18 cellular contexts compared by ENCODE assay signal in the genomic region with DNA sequence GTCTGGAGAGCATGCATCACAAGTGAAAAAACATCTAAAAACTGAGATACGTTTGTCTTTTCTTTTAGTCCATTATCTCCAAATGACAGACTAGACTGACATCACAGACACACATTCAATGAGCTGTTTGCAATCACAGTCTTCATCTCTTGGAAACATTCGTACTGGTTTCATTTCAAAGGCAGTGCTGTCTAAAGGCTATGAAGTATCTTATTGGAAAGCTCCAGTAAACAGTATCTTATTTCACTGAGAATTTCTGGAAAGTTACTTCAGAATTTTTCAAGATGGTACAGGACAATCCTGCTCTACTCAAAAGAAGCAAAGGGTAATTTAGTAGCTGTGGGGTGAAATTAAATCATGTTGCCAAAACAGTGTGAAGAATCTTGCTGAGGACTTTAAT. TPM values are rescaled to one million over a fixed set of nuclear protein-coding genes. Genes with fewer than 3 reads are reported as not detected.
DNase-seq lines count a peak whose midpoint lies in the region; ATAC-seq and TF ChIP-seq lines count a peak whose summit lies in the region.
"Had no signal": no experiment of that assay in that cellular context is flagged by ENCODE, and none has a peak within 500 bp of the region (broad histone marks: within the 10 kb centered on the region; RNA-seq: fewer than 3 reads in every experiment).

No MANE protein-coding gene starts in this region.

- H3K4me1 Mint-ChIP-seq in endodermal cell: peaks cover 58% of the 10 kb centered on the region
- H3K4me1 Mint-ChIP-seq: B cell had no signal

- H3K27ac Mint-ChIP-seq in endodermal cell: no peak overlapping the region
- H3K27ac Mint-ChIP-seq: B cell; CD4-positive, alpha-beta T cell had no signal

- TF ChIP-seq POLR2A in gastrocnemius medialis (IDR thresholded peaks at IDR 0.05): no peak

- H3K4me3 ChIP-seq in adipocyte (ENCODE audit: low read length) (no peak overlapping the region), endodermal cell (ENCODE audit: low read length) (peak overlapping the region; percentile 4), gastrocnemius medialis (no peak overlapping the region)
- H3K4me3 ChIP-seq: HAP-1 had no signal

- WGBS in endodermal cell (ENCODE audit: insufficient coverage in 1 of 2, insufficient read length in 1 of 2), 2 experiments: 75 to 90% methylated on average over 2 of the region's 2 CpGs

- H3K36me3 Mint-ChIP-seq in endodermal cell (ENCODE audit: low read depth): no peaks in the 10 kb centered on the region

- no peaks in the 10 kb centered on the region for H3K36me3 ChIP-seq in adipocyte (ENCODE audit: control insufficient read depth, insufficient read depth, low read length, severe bottlenecking)
- H3K36me3 ChIP-seq in endodermal cell (ENCODE audit: control insufficient read depth, insufficient read depth, low read length): no peaks in the 10 kb centered on the region
- H3K36me3 ChIP-seq in gastrocnemius medialis: no peaks in the 10 kb centered on the region
- H3K36me3 ChIP-seq: HAP-1 had no signal

- H3K4me1 ChIP-seq in adipocyte (ENCODE audit: control insufficient read depth, insufficient read depth, low read length) (no peaks in the 10 kb centered on the region), endodermal cell (ENCODE audit: control insufficient read depth, insufficient read depth, low read length) (peaks cover 34% of the 10 kb centered on the region), gastrocnemius medialis (peaks cover 44 to 46% of the 10 kb centered on the region in 2 donors)
- H3K4me1 ChIP-seq: HAP-1 had no signal

- intact Hi-C loops in gastrocnemius medialis (cut with DNase I; ENCODE audit: low total_unique reads): loop anchor here (2.0 kb wide), 1 partner anchor 50 kb away; no protein-coding TSS in a partner anchor

- TF ChIP-seq CTCF in endodermal cell (conservative IDR thresholded peaks at IDR 0.05) (no peak), gastrocnemius medialis (IDR thresholded peaks at IDR 0.05 in 4 of 5, conservative IDR thresholded peaks at IDR 0.05 in 1 of 5) (no peak)

- ATAC-seq in gastrocnemius medialis: peak; percentile 67 to 96

- H3K9ac ChIP-seq in adipocyte (ENCODE audit: low read length): no peak overlapping the region
- no peak overlapping the region for H3K9ac ChIP-seq in endodermal cell (ENCODE audit: extremely low read depth, low read length, poor library complexity, severe bottlenecking)

- no peaks in the 10 kb centered on the region for H3K27me3 Mint-ChIP-seq in endodermal cell (ENCODE audit: insufficient read depth)

- in situ Hi-C loops in gastrocnemius medialis (cut with MboI; ENCODE audit: low sequenced_read_pairs in 4 of 4): no loop called here

- no peak overlapping the region for H3K4me3 Mint-ChIP-seq in endodermal cell
- H3K4me3 Mint-ChIP-seq: B cell; CD4-positive, alpha-beta T cell had no signal

- peaks cover 46% of the 10 kb centered on the region for H3K27me3 ChIP-seq in adipocyte (replicated peaks; ENCODE audit: control insufficient read depth, insufficient read depth, low read length)
- no peaks in the 10 kb centered on the region for H3K27me3 ChIP-seq in endodermal cell (ENCODE audit: control insufficient read depth, insufficient read depth, low read length, poor library complexity, severe bottlenecking)
- no peaks in the 10 kb centered on the region for H3K27me3 ChIP-seq in gastrocnemius medialis

- peak; percentile 35 for DNase-seq in adipocyte (ENCODE audit: low read depth)
- no peak for DNase-seq in endodermal cell
- DNase-seq in left kidney (ENCODE audit: low read depth, low spot score): peak; percentile 55
- DNase-seq in gastrocnemius medialis: no peak
- DNase-seq in OCI-M2 (lab: John Stamatoyannopoulos, UW; ENCODE audit: unreplicated experiment): no peak
- DNase-seq in A172 (ENCODE audit: low spot score): no peak
- no peak for DNase-seq in activated CD4-positive, alpha-beta T cell treated with anti-CD3 and anti-CD28 coated beads, Interleukin-2, amount 50 U/mL, for 4 hours
- DNase-seq: Calu3; CD4-positive, alpha-beta T cell; DMS53; NCI-H1105 treated with DMSO at 0.1 percent for 48 hours; NCI-H187 treated with DMSO at 0.1 percent for 48 hours; NCI-H2171 treated with DMSO at 0.1 percent for 48 hours; NCI-H446 treated with DMSO at 0.1 percent for 48 hours; NCI-H748 treated with DMSO at 0.1 percent for 48 hours had no signal

- no peaks in the 10 kb centered on the region for H3K9me3 Mint-ChIP-seq in endodermal cell
- H3K9me3 Mint-ChIP-seq: CD4-positive, alpha-beta T cell had no signal

- H3K9me3 ChIP-seq in adipocyte (ENCODE audit: control insufficient read depth, low read length) (no peaks in the 10 kb centered on the region), endodermal cell (ENCODE audit: control insufficient read depth, low read length) (no peaks in the 10 kb centered on the region), gastrocnemius medialis (no peaks in the 10 kb centered on the region)
- H3K9me3 ChIP-seq: HAP-1 had no signal

- H3K27ac ChIP-seq in endodermal cell (ENCODE audit: low read depth, low read length): no peak overlapping the region
- H3K27ac ChIP-seq in gastrocnemius medialis: peak overlapping the region; percentile 35 to 67 (median 47)
- H3K27ac ChIP-seq: RWPE1 had no signal

RNA-seq across cellular contexts. Expression of gene TNFRSF19, which starts 53.5 kb away (rescaled TPM):
- total RNA-seq in endodermal cell (10 to 100 TPM in 1 of 2 donors, 1 to 10 TPM in 1; 9.2 to 13.0 TPM), gastrocnemius medialis (1 to 10 TPM in 2 of 4 donors, under 1 TPM in 2; 0.51 to 1.5 (median 1.0) TPM)
- polyA plus RNA-seq in endodermal cell (2013, experiment 1 of 2): 58.9 TPM
- 53.9 TPM for polyA plus RNA-seq in endodermal cell (2013, experiment 2 of 2)
- 6.0 and 6.5 TPM in 2 replicates for total RNA-seq in A172 (2014; rRNA removed; shearing (Covaris generic))
- total RNA-seq: B cell; CD4-positive, alpha-beta T cell had no signal

Comparison
In these comparisons a context has a peak if more than half of its experiments do, and no peak if none do; other contexts are left out.
1. DNase-seq: peak in adipocyte (single experiment) and left kidney (single experiment); none in endodermal cell (single experiment), gastrocnemius medialis (0 of 2), OCI-M2 (single experiment), A172 (single experiment) and activated CD4-positive, alpha-beta T cell treated with anti-CD3 and anti-CD28 coated beads, Interleukin-2, amount 50 U/mL, for 4 hours (0 of 2).